In genomic region chr3:42747581-42747980, GRCh38 we compare ENCODE assay signal across 12 cellular contexts. TPM values are rescaled to one million over a fixed set of nuclear protein-coding genes. Genes with fewer than 3 reads are reported as not detected.
DNase-seq lines count a peak whose midpoint lies in the region; TF ChIP-seq lines count a peak whose summit lies in the region.
"Had no signal": no experiment of that assay in that cellular context is flagged by ENCODE, and none has a peak within 500 bp of the region (broad histone marks: within the 10 kb centered on the region; RNA-seq: fewer than 3 reads in every experiment).

No MANE protein-coding gene starts in this region.

- H3K4me1 ChIP-seq in GM23248 (ENCODE audit: insufficient read depth) = 0 out of 2 replicates have a peak, but pooled peaks cover 8% of the 10 kb centered on the region

- 24 to 40% methylated on average over 6 of the region's 6 CpGs for WGBS in GM23248 (ENCODE audit: low coverage in 1 of 2, low lambda C conversion rate in 2 of 2, missing lambda C conversion rate in 2 of 2), 2 experiments

- no peaks in the 10 kb centered on the region for H3K9me3 ChIP-seq in GM23248 (ENCODE audit: low read depth)

- H3K27ac Mint-ChIP-seq in progenitor cell of endocrine pancreas = no peak overlapping the region

- in situ Hi-C loops in GM23248 (cut with MboI) = no loop called here

- H3K9me3 Mint-ChIP-seq in progenitor cell of endocrine pancreas (ENCODE audit: low read depth) = no peaks in the 10 kb centered on the region

- H2AFZ ChIP-seq in GM23248 = 0 out of 2 replicates have a peak overlapping the region, but pooled peaks have one; percentile 14

- H3K4me1 Mint-ChIP-seq in progenitor cell of endocrine pancreas (ENCODE audit: low read depth) = peaks cover 13% of the 10 kb centered on the region

- no peaks in the 10 kb centered on the region for H4K20me1 ChIP-seq in GM23248 (ENCODE audit: insufficient read depth)

- no peaks in the 10 kb centered on the region; the same call in 1 of the 2 replicates for H3F3A ChIP-seq in GM23248 (ENCODE audit: insufficient read depth)

- H3K9ac ChIP-seq in GM23248 = no peak overlapping the region

- H3K79me2 ChIP-seq in GM23248 (ENCODE audit: insufficient read depth) = no peaks in the 10 kb centered on the region

- TF ChIP-seq CTCF in progenitor cell of endocrine pancreas (IDR thresholded peaks at IDR 0.05; ENCODE audit: unreplicated experiment) = no peak

- H3K4me3 Mint-ChIP-seq in progenitor cell of endocrine pancreas (ENCODE audit: low read depth) = no peak overlapping the region

- no peak overlapping the region for H3K4me3 ChIP-seq in GM23248
- H3K4me3 ChIP-seq: skin epidermis had no signal

- H3K27ac ChIP-seq in GM23248 = no peak overlapping the region

- no peaks in the 10 kb centered on the region for H3K27me3 ChIP-seq in GM23248 (replicated peaks; ENCODE audit: insufficient read depth)

- DNase-seq in GM23248 = no peak
- DNase-seq in activated CD4-positive, alpha-beta T cell treated with anti-CD3 and anti-CD28 coated beads for 48 hours = peak; percentile 11
- peak; percentile 13 for DNase-seq in effector CD4-positive, alpha-beta T cell
- DNase-seq in stimulated activated CD4-positive, alpha-beta T cell treated with anti-CD3 and anti-CD28 coated beads, Interleukin-4, amount 100 ng/mL, for 1 hour = peak; percentile 20
- DNase-seq in UCSD-AML1 (lab: John Stamatoyannopoulos, UW; ENCODE audit: unreplicated experiment) = no peak
- no peak for DNase-seq in progenitor cell of endocrine pancreas (ENCODE audit: low spot score, unreplicated experiment)
- DNase-seq in MV-4-11 (lab: John Stamatoyannopoulos, UW) = no peak
- DNase-seq: NCI-H1092, NCI-H524 had no signal

- H3K9me2 ChIP-seq in GM23248 (ENCODE audit: insufficient read depth) = no peaks in the 10 kb centered on the region

- no peak overlapping the region for H3K4me2 ChIP-seq in GM23248 (ENCODE audit: unreplicated experiment)

- no peaks in the 10 kb centered on the region for H3K36me3 Mint-ChIP-seq in progenitor cell of endocrine pancreas (ENCODE audit: insufficient read depth)

- H3K27me3 Mint-ChIP-seq in progenitor cell of endocrine pancreas = no peaks in the 10 kb centered on the region

- no peaks in the 10 kb centered on the region for H3K36me3 ChIP-seq in GM23248 (ENCODE audit: low read depth)

RNA-seq across cellular contexts. Expression of gene CCDC13, which starts 25.5 kb away (rescaled TPM):
- total RNA-seq in GM23248 (2014; rRNA removed; shearing (Covaris generic)) = 0.22 and 1.3 TPM in 2 replicates
- 0.41 and 1.1 TPM in 2 replicates for polyA plus RNA-seq in GM23248 (2016; fragmentation: Nextera tagmentation; extraction: Ambion mirVana)
- 2.3 and 2.5 TPM in 2 replicates for total RNA-seq in progenitor cell of endocrine pancreas

RNA-seq across cellular contexts. Expression of gene HHATL, which starts 45.0 kb away (rescaled TPM):
- total RNA-seq in GM23248 (2014; rRNA removed; shearing (Covaris generic)) = not detected in 2 replicates
- polyA plus RNA-seq in GM23248 (2016; fragmentation: Nextera tagmentation; extraction: Ambion mirVana) = not detected in 2 replicates
- not detected in 2 replicates for total RNA-seq in progenitor cell of endocrine pancreas
- total RNA-seq: astrocyte, epithelial cell of proximal tubule had no signal

RNA-seq across cellular contexts. Expression of gene HIGD1A, which starts 56.7 kb away (rescaled TPM):
- total RNA-seq in GM23248 (2014; rRNA removed; shearing (Covaris generic)) = 154 and 173 TPM in 2 replicates
- polyA plus RNA-seq in GM23248 (2016; fragmentation: Nextera tagmentation; extraction: Ambion mirVana) = 211 and 217 TPM in 2 replicates
- 90.6 and 92.3 TPM in 2 replicates for total RNA-seq in progenitor cell of endocrine pancreas

Comparison
In these comparisons a context has a peak if more than half of its experiments do, and no peak if none do; other contexts are left out.
1. DNase-seq: peak in activated CD4-positive, alpha-beta T cell treated with anti-CD3 and anti-CD28 coated beads for 48 hours (single experiment), effector CD4-positive, alpha-beta T cell (single experiment) and stimulated activated CD4-positive, alpha-beta T cell treated with anti-CD3 and anti-CD28 coated beads, Interleukin-4, amount 100 ng/mL, for 1 hour (single experiment); none in GM23248 (single experiment), UCSD-AML1 (single experiment), progenitor cell of endocrine pancreas (single experiment) and MV-4-11 (single experiment).